In genomic region chr5:153831976-153832375, GRCh38 we compare ENCODE assay signal across 8 cellular contexts.
DNase-seq lines count a peak whose midpoint lies in the region; ATAC-seq lines count a peak whose summit lies in the region.

No MANE protein-coding gene starts in this region.

- DNase-seq in AG08395 (ENCODE audit: low spot score) (peak; percentile 21), adipocyte (ENCODE audit: low read depth) (peak; percentile 24), NCI-H345 treated with DMSO at 0.1 percent for 48 hours (lab: John Stamatoyannopoulos, UW; ENCODE audit: unreplicated experiment) (no peak), amniotic stem cell (lab: John Stamatoyannopoulos, UW) (no peak), MV-4-11 (lab: John Stamatoyannopoulos, UW) (no peak), dedifferentiated amniotic fluid mesenchymal stem cell (ENCODE audit: extremely low spot score) (no peak)

- H3K9me3 ChIP-seq in adipocyte (ENCODE audit: control insufficient read depth, low read length), result peaks cover 6% of the 10 kb centered on the region

- no peaks in the 10 kb centered on the region for H3K4me1 ChIP-seq in adipocyte (ENCODE audit: control insufficient read depth, insufficient read depth, low read length)

- no peak overlapping the region for H3K4me3 ChIP-seq in adipocyte (ENCODE audit: low read length)

- no peaks in the 10 kb centered on the region for H3K36me3 ChIP-seq in adipocyte (ENCODE audit: control insufficient read depth, insufficient read depth, low read length, severe bottlenecking)

- ATAC-seq in GM19463 (IDR thresholded peaks at IDR 0.05; ENCODE audit: unreplicated experiment) (peak; percentile 95), HG03558 (IDR thresholded peaks at IDR 0.05; ENCODE audit: extremely low read depth, unreplicated experiment) (peak; percentile 86)

- H3K9ac ChIP-seq in adipocyte (ENCODE audit: low read length), result no peak overlapping the region

- H3K27me3 ChIP-seq in adipocyte (replicated peaks; ENCODE audit: control insufficient read depth, insufficient read depth, low read length), result no peaks in the 10 kb centered on the region

Comparison
In these comparisons a context has a peak if more than half of its experiments do, and no peak if none do; other contexts are left out.
1. DNase-seq: peak in AG08395 (single experiment) and adipocyte (single experiment); none in NCI-H345 treated with DMSO at 0.1 percent for 48 hours (single experiment), amniotic stem cell (single experiment), MV-4-11 (single experiment) and dedifferentiated amniotic fluid mesenchymal stem cell (single experiment).